31 cellular contexts compared by ENCODE assay signal in genomic region chr5:60674670-60675069, GRCh38. TPM values are rescaled to one million over a fixed set of nuclear protein-coding genes. Genes with fewer than 3 reads are reported as not detected.
DNase-seq lines count a peak whose midpoint lies in the region; ATAC-seq and TF ChIP-seq lines count a peak whose summit lies in the region.
"Had no signal": no experiment of that assay in that cellular context is flagged by ENCODE, and none has a peak within 500 bp of the region (broad histone marks: within the 10 kb centered on the region; RNA-seq: fewer than 3 reads in every experiment).

No MANE protein-coding gene starts in this region.

- peaks cover 64% of the 10 kb centered on the region for H3K4me1 Mint-ChIP-seq in progenitor cell of endocrine pancreas (ENCODE audit: low read depth)
- H3K4me1 Mint-ChIP-seq: memory B cell had no signal

- H3K27me3 ChIP-seq in heart left ventricle = no peaks in the 10 kb centered on the region
- H3K27me3 ChIP-seq: neutrophil, uterus had no signal

- TF ChIP-seq POLR2A in heart left ventricle (IDR thresholded peaks at IDR 0.05) = no peak

- WGBS in heart left ventricle, 4 donors = 74 to 79% (median 75%) methylated on average over 2 of the region's 2 CpGs

- peak overlapping the region; percentile 19 for H3K27ac Mint-ChIP-seq in progenitor cell of endocrine pancreas
- H3K27ac Mint-ChIP-seq: activated naive CD8-positive, alpha-beta T cell treated with anti-CD3 and anti-CD28 coated beads, Interleukin-2, amount 10 ng/mL, durations not matched to agents 7 days and 5 days; memory B cell; stimulated activated naive CD8-positive, alpha-beta T cell treated with anti-CD3 and anti-CD28 coated beads, Interleukin-15, Interleukin-2, amounts not matched to agents 100 ng/mL and 50 ng/mL, for 24 hours had no signal

- H3K9me3 Mint-ChIP-seq in progenitor cell of endocrine pancreas (ENCODE audit: low read depth) = peaks cover 3% of the 10 kb centered on the region
- H3K9me3 Mint-ChIP-seq: activated naive CD8-positive, alpha-beta T cell treated with anti-CD3 and anti-CD28 coated beads, Interleukin-2, amount 10 ng/mL, durations not matched to agents 7 days and 5 days; memory B cell; stimulated activated naive CD8-positive, alpha-beta T cell treated with anti-CD3 and anti-CD28 coated beads, Interleukin-15, Interleukin-2, amounts not matched to agents 100 ng/mL and 50 ng/mL, for 24 hours had no signal

- TF ChIP-seq CTCF in AG10803 (conservative IDR thresholded peaks at IDR 0.05; ENCODE audit: low read length) = no peak
- TF ChIP-seq CTCF in progenitor cell of endocrine pancreas (IDR thresholded peaks at IDR 0.05; ENCODE audit: unreplicated experiment) = no peak
- no peak for TF ChIP-seq CTCF in heart left ventricle (IDR thresholded peaks at IDR 0.05)

- no peaks in the 10 kb centered on the region for H3K36me3 Mint-ChIP-seq in progenitor cell of endocrine pancreas (ENCODE audit: insufficient read depth)
- H3K36me3 Mint-ChIP-seq: memory B cell had no signal

- no peaks in the 10 kb centered on the region for H3K9me3 ChIP-seq in heart left ventricle
- H3K9me3 ChIP-seq: neutrophil, prostate gland, thoracic aorta, uterus had no signal

- no peak for ATAC-seq in heart left ventricle
- no peak for ATAC-seq in Right ventricle myocardium superior (ENCODE audit: poor library complexity)
- ATAC-seq: left lobe of liver had no signal

- DNase-seq in AG10803 (ENCODE audit: low read depth) = peak; percentile 11
- DNase-seq in LHCN-M2 (ENCODE audit: low read depth) = peak; percentile 76
- peak; percentile 27 for DNase-seq in fibroblast of peridontal ligament (ENCODE audit: extremely low read depth)
- DNase-seq in progenitor cell of endocrine pancreas (ENCODE audit: low spot score, unreplicated experiment) = no peak
- no peak for DNase-seq in NCI-H748 treated with DMSO at 0.1 percent for 48 hours (lab: John Stamatoyannopoulos, UW)
- no peak for DNase-seq in heart left ventricle
- no peak for DNase-seq in middle frontal gyrus (ENCODE audit: extremely low spot score, low spot score)
- no peak for DNase-seq in Right ventricle myocardium superior
- DNase-seq: activated CD4-positive, alpha-beta T cell treated with anti-CD3 and anti-CD28 coated beads, Interleukin-2, amount 50 U/mL, for 48 hours; activated CD4-positive, CD25-positive, alpha-beta regulatory T cell treated with anti-CD3 and anti-CD28 coated beads, Interleukin-2, amount 50 U/mL, for 72 hours; activated gamma-delta T cell treated with Interleukin-2 at 50 U/mL for 16 hours; activated naive CD8-positive, alpha-beta T cell treated with anti-CD3 and anti-CD28 coated beads, Interleukin-2, amount 10 ng/mL, durations not matched to agents 7 days and 5 days; activated T-cell treated with anti-CD3 and anti-CD28 coated beads, Interleukin-2, amount 50 U/mL, for 48 hours; aorta; GOT3; NCI-H1417; NCI-H2081; NCI-H526; NK-92 treated with Interleukin-12 subunit alpha and Interleukin-12 subunit beta, amount 100 ng/mL, for 24 hours; T-helper 2 cell; uterus had no signal

- H3K27ac ChIP-seq in heart left ventricle = no peak overlapping the region
- H3K27ac ChIP-seq: coronary artery, KMS-11, neutrophil, prostate gland, thoracic aorta, uterus had no signal

- intact Hi-C loops in heart left ventricle (cut with DNase I) = loop anchor here in 6 of 10 donors (5.0 to 10.0 kb wide), 7 partner anchors 210 to 1470 kb away; no protein-coding TSS in a partner anchor
- intact Hi-C loops in Right ventricle myocardium superior (cut with DNase I) = no loop called here

- no peaks in the 10 kb centered on the region for H3K27me3 Mint-ChIP-seq in progenitor cell of endocrine pancreas
- H3K27me3 Mint-ChIP-seq: activated naive CD8-positive, alpha-beta T cell treated with anti-CD3 and anti-CD28 coated beads, Interleukin-2, amount 10 ng/mL, durations not matched to agents 7 days and 5 days; memory B cell; stimulated activated naive CD8-positive, alpha-beta T cell treated with anti-CD3 and anti-CD28 coated beads, Interleukin-15, Interleukin-2, amounts not matched to agents 100 ng/mL and 50 ng/mL, for 24 hours had no signal

- H3K4me3 ChIP-seq in AG10803 (ENCODE audit: low read length) (no peak overlapping the region), heart left ventricle (no peak overlapping the region)
- H3K4me3 ChIP-seq: coronary artery, prostate gland, smooth muscle cell, thoracic aorta, uterus had no signal

- peaks cover 0 to 5% (median 0%) of the 10 kb centered on the region in 12 donors for H3K4me1 ChIP-seq in heart left ventricle
- H3K4me1 ChIP-seq: prostate gland, uterus had no signal

- H3K36me3 ChIP-seq in heart left ventricle = no peaks in the 10 kb centered on the region
- H3K36me3 ChIP-seq: neutrophil, prostate gland, thoracic aorta, uterus had no signal

- no peak overlapping the region for H3K4me3 Mint-ChIP-seq in progenitor cell of endocrine pancreas (ENCODE audit: low read depth)
- H3K4me3 Mint-ChIP-seq: activated naive CD8-positive, alpha-beta T cell treated with anti-CD3 and anti-CD28 coated beads, Interleukin-2, amount 10 ng/mL, durations not matched to agents 7 days and 5 days; memory B cell; stimulated activated naive CD8-positive, alpha-beta T cell treated with anti-CD3 and anti-CD28 coated beads, Interleukin-15, Interleukin-2, amounts not matched to agents 100 ng/mL and 50 ng/mL, for 24 hours had no signal

RNA-seq across cellular contexts. Expression of gene DEPDC1B, which starts 25.3 kb away (rescaled TPM):
- total RNA-seq in LHCN-M2 (2014; rRNA removed) (19.7 and 20.9 TPM in 2 replicates), progenitor cell of endocrine pancreas (37.0 and 38.5 TPM in 2 replicates), heart left ventricle (1 to 10 TPM in 1 of 9 donors, under 1 TPM in 4, not detected in 4; 0.22 to 3.1 (median 0.36) TPM), Right ventricle myocardium superior (0.27 TPM)
- 3.8 TPM for polyA plus RNA-seq in LHCN-M2 (2012)
- under 1 TPM in 1 of 2 donors, not detected in 1; 0.10 TPM for polyA plus RNA-seq in heart left ventricle
- total RNA-seq: cardiac septum, thoracic aorta had no signal

Comparison
In these comparisons a context has a peak if more than half of its experiments do, and no peak if none do; other contexts are left out.
1. DNase-seq: peak in AG10803 (single experiment), LHCN-M2 (single experiment) and fibroblast of peridontal ligament (single experiment); none in progenitor cell of endocrine pancreas (single experiment), NCI-H748 treated with DMSO at 0.1 percent for 48 hours (single experiment), heart left ventricle (0 of 5), middle frontal gyrus (single experiment) and Right ventricle myocardium superior (single experiment).